1 cellular context compared by ENCODE assay signal in the genomic region with DNA sequence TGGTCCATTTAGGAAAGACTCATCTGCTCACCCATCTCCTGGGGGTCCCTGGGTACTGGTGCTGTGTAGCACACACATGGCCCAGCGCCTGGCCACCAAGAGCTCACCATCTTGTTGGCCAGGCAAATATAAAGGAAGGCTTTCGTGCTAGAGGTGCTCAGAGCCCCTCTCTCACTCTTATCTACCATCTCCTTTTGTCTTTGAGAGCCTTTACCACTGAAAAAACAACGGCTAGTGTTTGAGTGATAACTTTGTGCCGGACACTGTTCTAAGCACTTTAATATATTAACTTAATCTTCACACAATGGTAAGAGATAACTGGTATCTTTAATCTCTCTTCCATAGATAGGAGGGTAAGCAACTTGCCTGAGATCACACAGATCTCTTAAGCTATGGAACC.
TF ChIP-seq lines count a peak whose summit lies in the region.

No MANE protein-coding gene starts in this region.

TF ChIP-seq in SK-N-SH, 30 proteins besides CTCF, POLR2A, EP300 and RAD21 (continued from another document):
- TF ChIP-seq IRF3 (IDR thresholded peaks at IDR 0.05; ENCODE audit: low read depth, low read length), result no peak
- TF ChIP-seq RCOR1 (IDR thresholded peaks at IDR 0.05; ENCODE audit: low read length), result no peak
